In the genomic region with DNA sequence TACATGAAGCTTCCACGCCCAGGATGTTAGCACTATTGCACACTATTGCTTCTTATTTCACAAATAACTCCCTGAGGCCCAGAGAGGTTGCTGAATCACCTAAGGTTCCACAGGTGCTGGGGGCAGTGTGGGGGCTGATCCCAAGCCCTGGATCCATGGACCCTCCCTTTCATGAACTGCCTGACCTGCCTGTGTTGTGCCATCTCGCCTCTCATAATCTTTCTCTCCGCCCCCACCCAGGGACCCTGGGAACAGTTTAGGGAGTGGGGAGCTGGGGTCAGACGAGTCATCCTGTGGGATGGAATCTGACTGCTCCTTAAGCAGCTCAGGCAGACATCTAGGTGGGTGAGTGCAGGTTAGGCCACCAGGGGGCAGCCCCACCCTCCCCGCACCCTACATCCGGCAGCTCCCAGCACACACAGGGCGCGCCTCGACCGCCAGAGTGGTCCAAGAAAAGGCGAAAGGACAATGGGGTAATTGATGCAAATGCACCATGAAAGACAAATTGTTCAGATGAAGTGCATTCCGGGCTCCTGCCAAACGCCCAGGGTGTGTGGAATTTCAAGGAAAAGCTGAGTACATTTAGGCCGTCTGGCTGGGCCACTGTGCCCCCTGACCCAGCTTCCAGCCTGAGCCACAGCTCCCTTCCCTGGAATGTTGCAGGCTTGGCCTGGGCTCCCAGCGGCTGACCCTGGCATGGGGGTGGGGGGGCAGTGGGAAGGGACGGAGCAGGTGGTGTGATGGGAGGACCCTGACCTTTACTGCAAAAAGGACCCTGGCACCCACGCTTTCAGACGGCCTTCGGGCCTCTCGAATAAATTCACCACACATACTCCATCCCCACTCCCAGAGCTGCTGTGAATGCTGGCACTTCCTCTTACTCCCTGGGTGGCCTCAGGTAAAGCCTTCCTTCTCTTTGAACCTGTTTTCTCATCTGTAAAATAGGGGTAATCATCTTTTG, we compare ENCODE assay signal across 8 cellular contexts. TPM values are rescaled to one million over a fixed set of nuclear protein-coding genes. Genes with fewer than 3 reads are reported as not detected.
A peak's percentile ranks its signal among the peaks of the same experiment; 100 is the strongest.
DNase-seq lines count a peak whose midpoint lies in the region; ATAC-seq and TF ChIP-seq lines count a peak whose summit lies in the region.

No MANE protein-coding gene starts in this region.

- no peak overlapping the region for H3K4me3 ChIP-seq in OCI-LY1 (ENCODE audit: low read depth, low read length, poor library complexity, severe bottlenecking)
- no peak overlapping the region for H3K4me3 ChIP-seq in thyroid gland (replicated peaks in 1 of 3)

- no peak overlapping the region for H3K9ac ChIP-seq in OCI-LY1 (ENCODE audit: low read length)

- H3K27me3 ChIP-seq in OCI-LY1 (ENCODE audit: insufficient read depth, low read length): no peaks in the 10 kb centered on the region
- H3K27me3 ChIP-seq in thyroid gland: no peaks in the 10 kb centered on the region

- H3K9me2 ChIP-seq in OCI-LY1 (ENCODE audit: low read depth, low read length): no peaks in the 10 kb centered on the region

- H3K27ac ChIP-seq in OCI-LY1 (ENCODE audit: low read depth, low read length, poor library complexity, severe bottlenecking) (no peak overlapping the region), thyroid gland (peak overlapping the region in 1 of 3 donors; percentile 8)

- H3K27me3 Mint-ChIP-seq in activated T-helper 17 cell treated with anti-CD3 and anti-CD28 coated beads, Interleukin-2, amount 50 U/mL, for 72 hours: peaks cover 17% of the 10 kb centered on the region

- H3K4me1 Mint-ChIP-seq in activated T-helper 17 cell treated with anti-CD3 and anti-CD28 coated beads, Interleukin-2, amount 50 U/mL, for 72 hours: peaks cover 5% of the 10 kb centered on the region

- 37 to 38% methylated on average over 18 of the region's 20 CpGs for WGBS in thyroid gland, 2 donors

- intact Hi-C loops in thyroid gland (cut with DNase I): loop anchor here (5.0 kb wide), 1 partner anchor 34 kb away; no protein-coding TSS in a partner anchor

- H3K9me3 ChIP-seq in OCI-LY1 (ENCODE audit: low read length) (no peaks in the 10 kb centered on the region), thyroid gland (no peaks in the 10 kb centered on the region)

- no peak overlapping the region; the same call in 1 of the 2 replicates for H3K4me2 ChIP-seq in OCI-LY1 (ENCODE audit: low read length)

- no peaks in the 10 kb centered on the region for H3K36me3 Mint-ChIP-seq in activated T-helper 17 cell treated with anti-CD3 and anti-CD28 coated beads, Interleukin-2, amount 50 U/mL, for 72 hours (ENCODE audit: low read depth)

- no peak overlapping the region for H3K27ac Mint-ChIP-seq in activated T-helper 17 cell treated with anti-CD3 and anti-CD28 coated beads, Interleukin-2, amount 50 U/mL, for 72 hours

- no peaks in the 10 kb centered on the region for H3K9me3 Mint-ChIP-seq in activated T-helper 17 cell treated with anti-CD3 and anti-CD28 coated beads, Interleukin-2, amount 50 U/mL, for 72 hours

- H3K4me1 ChIP-seq in OCI-LY1 (ENCODE audit: insufficient read depth, low read length, severe bottlenecking): peaks cover 8% of the 10 kb centered on the region
- peaks cover 5 to 23% of the 10 kb centered on the region in 2 donors for H3K4me1 ChIP-seq in thyroid gland

- H4K20me1 ChIP-seq in OCI-LY1 (ENCODE audit: insufficient read depth, low read length): no peaks in the 10 kb centered on the region

- H3K36me3 ChIP-seq in OCI-LY1 (ENCODE audit: insufficient read depth, low read length) (no peaks in the 10 kb centered on the region), thyroid gland (no peaks in the 10 kb centered on the region)

- ATAC-seq in GM18517 (IDR thresholded peaks at IDR 0.05; ENCODE audit: unreplicated experiment) (peak; percentile 56), HG03354 (IDR thresholded peaks at IDR 0.05; ENCODE audit: poor library complexity, severe bottlenecking, unreplicated experiment) (peak; percentile 91)
- ATAC-seq in activated T-helper 17 cell treated with anti-CD3 and anti-CD28 coated beads, Interleukin-2, amount 50 U/mL, for 72 hours (replicated peaks): peak; percentile 95

- no peak for TF ChIP-seq POLR2A in thyroid gland (IDR thresholded peaks at IDR 0.05)

- H3K4me3 Mint-ChIP-seq in activated T-helper 17 cell treated with anti-CD3 and anti-CD28 coated beads, Interleukin-2, amount 50 U/mL, for 72 hours: no peak overlapping the region

- DNase-seq in A172 (ENCODE audit: low spot score) (peak; percentile 85), foreskin melanocyte (peak; percentile 96), nucleus accumbens (lab: John Stamatoyannopoulos, UW) (peak in 54 of 56 donors; percentile 39 to 92 (median 82)), thyroid gland (peak; percentile 76 to 79)

- TF ChIP-seq CTCF in OCI-LY1 (IDR thresholded peaks at IDR 0.05; ENCODE audit: low read length) (peak; percentile 82), thyroid gland (IDR thresholded peaks at IDR 0.05) (peak; percentile 65 to 90 (median 79))

- H3F3A ChIP-seq in OCI-LY1 (ENCODE audit: insufficient read depth, low read length): no peaks in the 10 kb centered on the region

- no peaks in the 10 kb centered on the region for H3K79me2 ChIP-seq in OCI-LY1 (ENCODE audit: insufficient read depth, low read length)

- no peak overlapping the region for H2AFZ ChIP-seq in OCI-LY1 (ENCODE audit: low read length)

RNA-seq across cellular contexts. Expression of a gene that starts 20.8 kb away (rescaled TPM):
- total RNA-seq in A172 (2014; rRNA removed; shearing (Covaris generic)): 96.2 and 133 TPM in 2 replicates
- total RNA-seq in activated T-helper 17 cell treated with anti-CD3 and anti-CD28 coated beads, Interleukin-2, amount 50 U/mL, for 72 hours: 10 to 100 TPM in 1 of 2 donors, 1 to 10 TPM in 1; 9.4 to 21.0 TPM
- total RNA-seq in thyroid gland: 10 to 100 TPM; 17.2 to 33.3 (median 21.6) TPM

RNA-seq across cellular contexts. Expression of a gene that starts 26.7 kb away (rescaled TPM):
- not detected in 2 replicates for total RNA-seq in A172 (2014; rRNA removed; shearing (Covaris generic))
- total RNA-seq in activated T-helper 17 cell treated with anti-CD3 and anti-CD28 coated beads, Interleukin-2, amount 50 U/mL, for 72 hours: not detected
- total RNA-seq in thyroid gland: not detected

RNA-seq across cellular contexts. Expression of a gene that starts 49.1 kb away (rescaled TPM):
- total RNA-seq in A172 (2014; rRNA removed; shearing (Covaris generic)): 0.67 TPM in 1 of 2 replicates, not detected in the other
- total RNA-seq in activated T-helper 17 cell treated with anti-CD3 and anti-CD28 coated beads, Interleukin-2, amount 50 U/mL, for 72 hours: not detected
- total RNA-seq in thyroid gland: 1 to 10 TPM; 2.9 to 7.4 (median 5.1) TPM

RNA-seq across cellular contexts. Expression of a gene that starts 58.7 kb away (rescaled TPM):
- total RNA-seq in A172 (2014; rRNA removed; shearing (Covaris generic)): 573 and 611 TPM in 2 replicates
- total RNA-seq in activated T-helper 17 cell treated with anti-CD3 and anti-CD28 coated beads, Interleukin-2, amount 50 U/mL, for 72 hours: 10 to 100 TPM; 25.0 to 51.1 TPM
- total RNA-seq in thyroid gland: 100 to 1,000 TPM; 285 to 835 (median 454) TPM
